Comparison of ENCODE assay signal across 9 cellular contexts in genomic region chr2:73940066-73940465, GRCh38. TPM values are rescaled to one million over a fixed set of nuclear protein-coding genes. Genes with fewer than 3 reads are reported as not detected.
A peak's percentile ranks its signal among the peaks of the same experiment; 100 is the strongest.
DNase-seq lines count a peak whose midpoint lies in the region; ATAC-seq and TF ChIP-seq lines count a peak whose summit lies in the region.
"Not testable (repeated sequence)": the region's sequence is repeated elsewhere in the genome, so short reads cannot be mapped to it uniquely, and the experiment has no call there.
"Had no signal": no experiment of that assay in that cellular context is flagged by ENCODE, and none has a peak within 500 bp of the region (broad histone marks: within the 10 kb centered on the region; RNA-seq: fewer than 3 reads in every experiment).

No MANE protein-coding gene starts in this region.

- POLR2A ChIA-PET in CD4-positive, alpha-beta T cell (lab: Charles Lee) = interaction anchor here (1.3 kb wide), 1 partner anchor 39 kb away, joined by 4 read pairs; no protein-coding TSS in a partner anchor

- H3K27me3 ChIP-seq in CD4-positive, alpha-beta T cell (ENCODE audit: control insufficient read depth, insufficient read depth, low read length); RWPE2 (ENCODE audit: insufficient read depth, poor library complexity, severe bottlenecking); esophagus squamous epithelium: not testable (repeated sequence)

- not testable (repeated sequence) for ATAC-seq in CD4-positive, alpha-beta T cell (ENCODE audit: poor library complexity); RWPE2 (ENCODE audit: low read depth); activated T-cell treated with anti-CD3 and anti-CD28 coated beads, Interleukin-2, amount 50 U/mL, for 72 hours (replicated peaks in 1 of 2); natural killer cell treated with Interleukin-12 subunit alpha and Interleukin-12 subunit beta and Interleukin-15 and Interleukin-18, amount 100 ng/mL, for 72 hours; stimulated activated naive B cell treated with anti-CD40 and anti-IgM and Interleukin-4, amounts not matched to agents 10 μg/mL and 1 μg/mL and 100 μg/mL, for 72 hours (replicated peaks)

- intact Hi-C loops in CD4-positive, alpha-beta T cell (cut with DNase I, micrococcal nuclease); dendritic cell treated with granulocyte-macrophage colony-stimulating factor and Interleukin-4, amounts not matched to agents 40 ng/mL and 50 ng/mL, for 4 days (cut with micrococcal nuclease); esophagus squamous epithelium (cut with DNase I): not testable (repeated sequence)

- peaks cover 86% of the 10 kb centered on the region for H3K36me3 Mint-ChIP-seq in CD4-positive, alpha-beta T cell (ENCODE audit: low read depth)
- H3K36me3 Mint-ChIP-seq in activated T-cell treated with anti-CD3 and anti-CD28 coated beads, Interleukin-2, amount 50 U/mL, for 72 hours (ENCODE audit: insufficient read depth in 2 of 2) = peaks cover 0 to 33% of the 10 kb centered on the region in 2 donors
- H3K36me3 Mint-ChIP-seq in activated naive CD8-positive, alpha-beta T cell = not testable (repeated sequence)
- H3K36me3 Mint-ChIP-seq in dendritic cell treated with granulocyte-macrophage colony-stimulating factor and Interleukin-4, amounts not matched to agents 40 ng/mL and 50 ng/mL, for 4 days (ENCODE audit: low read depth) = peaks cover 67% of the 10 kb centered on the region
- H3K36me3 Mint-ChIP-seq in natural killer cell treated with Interleukin-12 subunit alpha and Interleukin-12 subunit beta and Interleukin-15 and Interleukin-18, amount 100 ng/mL, for 72 hours = peaks cover 16% of the 10 kb centered on the region
- H3K36me3 Mint-ChIP-seq in stimulated activated naive B cell treated with anti-CD40 and anti-IgM and Interleukin-4, amounts not matched to agents 10 μg/mL and 1 μg/mL and 100 μg/mL, for 72 hours = peaks cover 32 to 47% of the 10 kb centered on the region in 2 donors

- H3K36me3 ChIP-seq in RWPE2 (ENCODE audit: low read depth) = peaks cover 59% of the 10 kb centered on the region
- peaks cover 0 to 33% (median under 1%) of the 10 kb centered on the region in 3 donors for H3K36me3 ChIP-seq in esophagus squamous epithelium

- peaks cover 22% of the 10 kb centered on the region for H3K4me1 ChIP-seq in RWPE2 (ENCODE audit: insufficient read depth, poor library complexity, severe bottlenecking)
- peaks cover 19 to 66% (median 32%) of the 10 kb centered on the region in 3 donors for H3K4me1 ChIP-seq in esophagus squamous epithelium

- H3K27ac ChIP-seq in CD4-positive, alpha-beta T cell (ENCODE audit: low read depth, low read length) = not testable (repeated sequence)
- H3K27ac ChIP-seq in RWPE2 (ENCODE audit: poor library complexity, severe bottlenecking) (peak overlapping the region; percentile 63), esophagus squamous epithelium (peak overlapping the region; percentile 73 to 88 (median 80))

- not testable (repeated sequence) for DNase-seq in CD4-positive, alpha-beta T cell; RWPE2 (ENCODE audit: low spot score); activated T-cell treated with anti-CD3 and anti-CD28 coated beads, Interleukin-2, amount 50 U/mL, for 72 hours; esophagus squamous epithelium (lab: John Stamatoyannopoulos, UW); natural killer cell treated with Interleukin-12 subunit alpha and Interleukin-12 subunit beta and Interleukin-15 and Interleukin-18, amount 100 ng/mL, for 72 hours (ENCODE audit: low spot score); stimulated activated naive B cell treated with anti-CD40 and anti-IgM and Interleukin-4, amounts not matched to agents 10 μg/mL and 1 μg/mL and 100 μg/mL, for 72 hours

- CTCF ChIA-PET in CD4-positive, alpha-beta T cell (lab: Charles Lee) = interaction anchor here (0.7 kb wide), 1 partner anchor 437 kb away, joined by 3 read pairs; no protein-coding TSS in a partner anchor

- WGBS in esophagus squamous epithelium, 2 donors = 50 to 64% methylated on average over 1 of the region's 1 CpG

- not testable (repeated sequence) for TF ChIP-seq POLR2A in esophagus squamous epithelium (IDR thresholded peaks at IDR 0.05)

- H3K4me1 Mint-ChIP-seq in CD4-positive, alpha-beta T cell (ENCODE audit: low read depth) = peaks cover 81% of the 10 kb centered on the region
- H3K4me1 Mint-ChIP-seq in activated T-cell treated with anti-CD3 and anti-CD28 coated beads, Interleukin-2, amount 50 U/mL, for 72 hours (ENCODE audit: low read depth) = peaks cover 91% of the 10 kb centered on the region
- peaks cover 89% of the 10 kb centered on the region for H3K4me1 Mint-ChIP-seq in activated naive CD8-positive, alpha-beta T cell (ENCODE audit: low read depth)
- H3K4me1 Mint-ChIP-seq in dendritic cell treated with granulocyte-macrophage colony-stimulating factor and Interleukin-4, amounts not matched to agents 40 ng/mL and 50 ng/mL, for 4 days (ENCODE audit: low read depth) = peaks cover 51% of the 10 kb centered on the region
- H3K4me1 Mint-ChIP-seq in natural killer cell treated with Interleukin-12 subunit alpha and Interleukin-12 subunit beta and Interleukin-15 and Interleukin-18, amount 100 ng/mL, for 72 hours (ENCODE audit: low read depth in 2 of 2) = peaks cover 53 to 62% of the 10 kb centered on the region in 2 donors
- H3K4me1 Mint-ChIP-seq in stimulated activated naive B cell treated with anti-CD40 and anti-IgM and Interleukin-4, amounts not matched to agents 10 μg/mL and 1 μg/mL and 100 μg/mL, for 72 hours = peaks cover 41 to 80% of the 10 kb centered on the region in 2 donors

- not testable (repeated sequence) for H3K9me3 Mint-ChIP-seq in CD4-positive, alpha-beta T cell; activated T-cell treated with anti-CD3 and anti-CD28 coated beads, Interleukin-2, amount 50 U/mL, for 72 hours; activated naive CD8-positive, alpha-beta T cell (ENCODE audit: low read depth); dendritic cell treated with granulocyte-macrophage colony-stimulating factor and Interleukin-4, amounts not matched to agents 40 ng/mL and 50 ng/mL, for 4 days; natural killer cell treated with Interleukin-12 subunit alpha and Interleukin-12 subunit beta and Interleukin-15 and Interleukin-18, amount 100 ng/mL, for 72 hours; stimulated activated naive B cell treated with anti-CD40 and anti-IgM and Interleukin-4, amounts not matched to agents 10 μg/mL and 1 μg/mL and 100 μg/mL, for 72 hours

- not testable (repeated sequence) for H3K4me3 ChIP-seq in RWPE2 (ENCODE audit: severe bottlenecking); esophagus squamous epithelium

- H3K27ac Mint-ChIP-seq in CD4-positive, alpha-beta T cell = peak overlapping the region; percentile 77
- H3K27ac Mint-ChIP-seq in activated T-cell treated with anti-CD3 and anti-CD28 coated beads, Interleukin-2, amount 50 U/mL, for 72 hours = not testable (repeated sequence)
- H3K27ac Mint-ChIP-seq in activated naive CD8-positive, alpha-beta T cell = peak overlapping the region; percentile 81
- H3K27ac Mint-ChIP-seq in dendritic cell treated with granulocyte-macrophage colony-stimulating factor and Interleukin-4, amounts not matched to agents 40 ng/mL and 50 ng/mL, for 4 days = peak overlapping the region; percentile 42
- H3K27ac Mint-ChIP-seq in natural killer cell treated with Interleukin-12 subunit alpha and Interleukin-12 subunit beta and Interleukin-15 and Interleukin-18, amount 100 ng/mL, for 72 hours = peak overlapping the region in 1 of 2 donors; percentile 82
- peak overlapping the region; percentile 53 for H3K27ac Mint-ChIP-seq in stimulated activated naive B cell treated with anti-CD40 and anti-IgM and Interleukin-4, amounts not matched to agents 10 μg/mL and 1 μg/mL and 100 μg/mL, for 72 hours

- not testable (repeated sequence) for TF ChIP-seq CTCF in CD4-positive, alpha-beta T cell (IDR thresholded peaks at IDR 0.05); RWPE2 (IDR thresholded peaks at IDR 0.05; ENCODE audit: poor library complexity, severe bottlenecking); esophagus squamous epithelium (IDR thresholded peaks at IDR 0.05)

- not testable (repeated sequence) for H3K4me3 Mint-ChIP-seq in CD4-positive, alpha-beta T cell; dendritic cell treated with granulocyte-macrophage colony-stimulating factor and Interleukin-4, amounts not matched to agents 40 ng/mL and 50 ng/mL, for 4 days; stimulated activated naive B cell treated with anti-CD40 and anti-IgM and Interleukin-4, amounts not matched to agents 10 μg/mL and 1 μg/mL and 100 μg/mL, for 72 hours
- H3K4me3 Mint-ChIP-seq in activated T-cell treated with anti-CD3 and anti-CD28 coated beads, Interleukin-2, amount 50 U/mL, for 72 hours = peak overlapping the region; percentile 31 to 57
- peak overlapping the region; percentile 40 for H3K4me3 Mint-ChIP-seq in activated naive CD8-positive, alpha-beta T cell
- H3K4me3 Mint-ChIP-seq in natural killer cell treated with Interleukin-12 subunit alpha and Interleukin-12 subunit beta and Interleukin-15 and Interleukin-18, amount 100 ng/mL, for 72 hours = peak overlapping the region; percentile 1

- not testable (repeated sequence) for H3K27me3 Mint-ChIP-seq in CD4-positive, alpha-beta T cell; activated T-cell treated with anti-CD3 and anti-CD28 coated beads, Interleukin-2, amount 50 U/mL, for 72 hours (ENCODE audit: low read depth); activated naive CD8-positive, alpha-beta T cell; dendritic cell treated with granulocyte-macrophage colony-stimulating factor and Interleukin-4, amounts not matched to agents 40 ng/mL and 50 ng/mL, for 4 days; natural killer cell treated with Interleukin-12 subunit alpha and Interleukin-12 subunit beta and Interleukin-15 and Interleukin-18, amount 100 ng/mL, for 72 hours; stimulated activated naive B cell treated with anti-CD40 and anti-IgM and Interleukin-4, amounts not matched to agents 10 μg/mL and 1 μg/mL and 100 μg/mL, for 72 hours

- not testable (repeated sequence) for H3K9me3 ChIP-seq in CD4-positive, alpha-beta T cell (ENCODE audit: control insufficient read depth, low read length); RWPE2 (ENCODE audit: severe bottlenecking); esophagus squamous epithelium

RNA-seq across cellular contexts. Expression of gene DGUOK, which starts 13.4 kb away (rescaled TPM):
- 10 to 100 TPM; 30.5 to 32.0 TPM for total RNA-seq in CD4-positive, alpha-beta T cell
- total RNA-seq in activated T-cell treated with anti-CD3 and anti-CD28 coated beads, Interleukin-2, amount 50 U/mL, for 72 hours = 100 to 1,000 TPM; 110 to 119 TPM
- total RNA-seq in esophagus squamous epithelium = 10 to 100 TPM; 23.5 to 53.4 (median 40.2) TPM
- 10 to 100 TPM; 87.1 to 92.6 TPM for total RNA-seq in natural killer cell treated with Interleukin-12 subunit alpha and Interleukin-12 subunit beta and Interleukin-15 and Interleukin-18, amount 100 ng/mL, for 72 hours

RNA-seq across cellular contexts. Expression of gene TET3, which starts 44.6 kb away (rescaled TPM):
- total RNA-seq in CD4-positive, alpha-beta T cell = 10 to 100 TPM; 22.2 to 24.1 TPM
- 10 to 100 TPM; 18.6 to 19.7 TPM for total RNA-seq in activated T-cell treated with anti-CD3 and anti-CD28 coated beads, Interleukin-2, amount 50 U/mL, for 72 hours
- 10 to 100 TPM in 3 of 4 donors, 1 to 10 TPM in 1; 6.6 to 20.2 (median 16.2) TPM for total RNA-seq in esophagus squamous epithelium
- 10 to 100 TPM; 29.3 to 70.3 TPM for total RNA-seq in natural killer cell treated with Interleukin-12 subunit alpha and Interleukin-12 subunit beta and Interleukin-15 and Interleukin-18, amount 100 ng/mL, for 72 hours

RNA-seq across cellular contexts. Expression of gene ACTG2, which starts 47.3 kb away (rescaled TPM):
- not detected for total RNA-seq in CD4-positive, alpha-beta T cell
- under 1 TPM in 1 of 2 donors, not detected in 1; 0.22 TPM for total RNA-seq in activated T-cell treated with anti-CD3 and anti-CD28 coated beads, Interleukin-2, amount 50 U/mL, for 72 hours
- 100 to 1,000 TPM in 3 of 4 donors, 10 to 100 TPM in 1; 37.7 to 809 (median 109) TPM for total RNA-seq in esophagus squamous epithelium
- total RNA-seq in natural killer cell treated with Interleukin-12 subunit alpha and Interleukin-12 subunit beta and Interleukin-15 and Interleukin-18, amount 100 ng/mL, for 72 hours = not detected
- total RNA-seq: GM23248 had no signal

Comparison
In these comparisons a context has a peak if more than half of its experiments do, and no peak if none do; other contexts are left out.
1. RNA of gene ACTG2, which starts 47.3 kb away (total RNA-seq): 37.7 to 809 TPM in esophagus squamous epithelium; 0.22 TPM in activated T-cell treated with anti-CD3 and anti-CD28 coated beads, Interleukin-2, amount 50 U/mL, for 72 hours, not detected in CD4-positive, alpha-beta T cell and not detected in natural killer cell treated with Interleukin-12 subunit alpha and Interleukin-12 subunit beta and Interleukin-15 and Interleukin-18, amount 100 ng/mL, for 72 hours; every median in the first group is over 10 times any median in the second.